Comparison of ENCODE assay signal across 1 cellular context in the genomic region with DNA sequence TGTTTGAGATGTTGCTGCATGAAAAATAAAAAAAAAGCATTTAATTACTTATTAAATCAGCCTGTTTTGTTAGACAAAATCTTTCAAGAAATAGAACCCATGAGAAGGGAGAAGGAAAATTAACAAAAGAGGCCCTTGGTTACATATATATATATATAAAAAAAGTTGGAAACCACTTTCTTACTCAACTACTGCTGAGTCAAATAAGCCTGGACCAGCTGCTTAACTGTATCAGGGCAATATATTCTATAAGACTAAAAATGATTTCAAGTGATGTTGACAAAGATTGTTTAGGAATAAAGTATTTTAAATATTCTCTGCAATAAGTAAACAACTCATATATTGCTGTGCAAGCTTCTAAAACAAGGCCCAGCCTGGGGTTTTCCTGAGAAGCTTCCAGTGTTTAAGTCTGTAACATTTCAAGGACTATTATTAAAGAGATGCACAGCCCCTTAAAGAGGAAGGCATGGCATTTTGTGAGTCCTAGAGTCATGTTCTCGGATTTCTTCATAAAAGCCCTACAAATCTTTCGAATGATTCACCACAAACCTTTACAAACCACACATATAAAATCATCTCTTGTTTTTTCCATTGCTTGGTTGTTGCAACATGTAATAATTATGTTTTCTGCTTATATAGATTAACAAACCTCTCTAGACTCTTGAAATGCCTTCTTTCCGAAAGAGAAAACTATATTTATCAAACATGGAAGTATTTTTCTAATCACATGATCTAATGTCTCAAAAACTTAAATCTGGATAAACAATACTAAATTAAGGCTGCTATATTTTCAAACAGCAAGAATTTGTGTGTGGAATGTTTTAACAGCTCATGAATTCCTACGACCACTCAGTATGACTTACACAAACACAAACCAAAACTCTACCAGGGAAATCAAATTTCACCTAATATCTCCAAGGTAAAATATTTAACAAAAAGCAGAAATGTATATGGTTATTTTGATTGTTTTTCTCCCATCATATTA.
A peak's percentile ranks its signal among the peaks of the same experiment; 100 is the strongest.
TF ChIP-seq lines count a peak whose summit lies in the region.

No MANE protein-coding gene starts in this region.

TF ChIP-seq in IMR-90, 13 proteins besides CTCF, POLR2A, EP300 and RAD21:
- TF ChIP-seq MXI1 (IDR thresholded peaks at IDR 0.05; ENCODE audit: borderline replicate concordance, low read depth, low read length) (no peak), CEBPB (IDR thresholded peaks at IDR 0.05; ENCODE audit: low read depth, low read length) (peak; percentile 93), MAFK (IDR thresholded peaks at IDR 0.05; ENCODE audit: low read depth, low read length) (0 out of 2 replicates have a peak, but pooled peaks have one; percentile 1), FOS (IDR thresholded peaks at IDR 0.05; ENCODE audit: low read depth, low read length) (peak; percentile 45; the same call in 1 of the 2 replicates), RCOR1 (IDR thresholded peaks at IDR 0.05; ENCODE audit: insufficient replicate concordance, low read length) (no peak), CHD1 (IDR thresholded peaks at IDR 0.05; ENCODE audit: low read depth, low read length) (no peak)
TF ChIP-seq in IMR-90: peak in this region for 3.
